In the genomic region with DNA sequence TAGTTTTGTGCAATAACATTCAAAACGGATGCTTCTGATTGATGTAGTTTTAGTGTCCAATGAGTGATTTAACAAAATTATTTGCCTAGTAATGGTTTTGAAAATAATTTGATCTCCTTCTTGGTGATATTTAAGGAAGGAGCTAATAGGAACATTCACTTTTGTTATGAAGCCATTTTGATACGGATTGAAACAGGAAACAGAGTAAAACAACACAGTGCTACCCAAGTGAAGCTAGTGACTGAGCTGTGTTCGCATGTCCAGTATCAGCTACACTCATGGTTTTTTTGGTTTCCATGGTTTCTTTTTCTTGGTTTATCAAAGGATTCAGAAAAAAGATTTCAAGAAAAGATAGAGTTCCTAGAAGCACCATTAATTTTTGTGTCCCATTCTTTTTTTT, we compare ENCODE assay signal across 11 cellular contexts. TPM values are rescaled to one million over a fixed set of nuclear protein-coding genes. Genes with fewer than 3 reads are reported as not detected.
DNase-seq lines count a peak whose midpoint lies in the region; ATAC-seq and TF ChIP-seq lines count a peak whose summit lies in the region.
"Had no signal": no experiment of that assay in that cellular context is flagged by ENCODE, and none has a peak within 500 bp of the region (broad histone marks: within the 10 kb centered on the region; RNA-seq: fewer than 3 reads in every experiment).

No MANE protein-coding gene starts in this region.

- peaks cover 13% of the 10 kb centered on the region for H3K36me3 Mint-ChIP-seq in activated T-helper 17 cell treated with anti-CD3 and anti-CD28 coated beads, Interleukin-2, amount 50 U/mL, for 72 hours (ENCODE audit: low read depth)

- peaks cover 57% of the 10 kb centered on the region for H3K4me1 Mint-ChIP-seq in activated T-helper 17 cell treated with anti-CD3 and anti-CD28 coated beads, Interleukin-2, amount 50 U/mL, for 72 hours

- POLR2A ChIA-PET in PC-9 (lab: Charles Lee; ENCODE audit: unreplicated experiment) = no interaction called here

- H3K27ac ChIP-seq in BLaER1 = no peak overlapping the region
- H3K27ac ChIP-seq in mucosa of rectum (ENCODE audit: low read depth in 2 of 2, low read length in 2 of 2) = peak overlapping the region; percentile 30 to 53
- H3K27ac ChIP-seq in PC-9 = no peak overlapping the region
- H3K27ac ChIP-seq: pancreas had no signal

- peak overlapping the region; percentile 46 for H3K4me2 ChIP-seq in BLaER1
- H3K4me2 ChIP-seq in PC-9 = no peak overlapping the region

- no peaks in the 10 kb centered on the region for H3K27me3 Mint-ChIP-seq in activated T-helper 17 cell treated with anti-CD3 and anti-CD28 coated beads, Interleukin-2, amount 50 U/mL, for 72 hours

- DNase-seq in GM12865 (ENCODE audit: low read depth) (peak; percentile 7), PC-9 (no peak), HuH-7.5 (ENCODE audit: low spot score) (no peak), DMS53 (lab: John Stamatoyannopoulos, UW) (no peak), NCI-H1417 treated with DMSO at 0.1 percent for 48 hours (lab: John Stamatoyannopoulos, UW) (no peak)
- DNase-seq: activated effector memory CD4-positive, alpha-beta T cell treated with Interleukin-2 at 50 U/mL for 16 hours; pancreas; stimulated activated CD4-positive, alpha-beta T cell treated with anti-CD3 and anti-CD28 coated beads, Interleukin-1b, Interleukin-23, amount 100 ng/mL, for 48 hours had no signal

- peaks cover 20% of the 10 kb centered on the region for H3K4me1 ChIP-seq in BLaER1
- no peaks in the 10 kb centered on the region for H3K4me1 ChIP-seq in mucosa of rectum (ENCODE audit: control insufficient read depth in 2 of 2, insufficient read depth in 2 of 2, low read length in 2 of 2)
- no peaks in the 10 kb centered on the region for H3K4me1 ChIP-seq in PC-9 (replicated peaks; ENCODE audit: insufficient read depth)
- H3K4me1 ChIP-seq: pancreas had no signal

- peak overlapping the region; percentile 87 for H3K27ac Mint-ChIP-seq in activated T-helper 17 cell treated with anti-CD3 and anti-CD28 coated beads, Interleukin-2, amount 50 U/mL, for 72 hours

- H3K27me3 ChIP-seq in BLaER1 (no peaks in the 10 kb centered on the region), mucosa of rectum (ENCODE audit: control insufficient read depth in 2 of 2, insufficient read depth in 2 of 2, low read length in 2 of 2) (no peaks in the 10 kb centered on the region), PC-9 (ENCODE audit: insufficient read depth, low read depth) (no peaks in the 10 kb centered on the region)
- H3K27me3 ChIP-seq: pancreas had no signal

- H3K9ac ChIP-seq in BLaER1 (no peak overlapping the region), mucosa of rectum (ENCODE audit: low read depth in 1 of 2, low read length in 2 of 2) (no peak overlapping the region)

- ATAC-seq in activated T-helper 17 cell treated with anti-CD3 and anti-CD28 coated beads, Interleukin-2, amount 50 U/mL, for 72 hours (replicated peaks) = peak; percentile 59
- ATAC-seq: pancreas had no signal

- peak overlapping the region; percentile 80 for H3K4me3 Mint-ChIP-seq in activated T-helper 17 cell treated with anti-CD3 and anti-CD28 coated beads, Interleukin-2, amount 50 U/mL, for 72 hours

- peaks cover 13% of the 10 kb centered on the region for H3K9me3 ChIP-seq in BLaER1
- H3K9me3 ChIP-seq in mucosa of rectum (ENCODE audit: control insufficient read depth in 2 of 2, low read length in 2 of 2) = no peaks in the 10 kb centered on the region
- no peaks in the 10 kb centered on the region for H3K9me3 ChIP-seq in PC-9 (ENCODE audit: insufficient read depth, low read depth)
- H3K9me3 ChIP-seq: pancreas had no signal

- no peaks in the 10 kb centered on the region for H3K9me2 ChIP-seq in PC-9 (ENCODE audit: insufficient read depth)

- H3K4me3 ChIP-seq in BLaER1 (no peak overlapping the region), GM12865 (ENCODE audit: low read depth, low read length) (no peak overlapping the region), mucosa of rectum (ENCODE audit: low read length in 2 of 2) (no peak overlapping the region), PC-9 (no peak overlapping the region)
- H3K4me3 ChIP-seq: pancreas had no signal

- no peaks in the 10 kb centered on the region for H3K9me3 Mint-ChIP-seq in activated T-helper 17 cell treated with anti-CD3 and anti-CD28 coated beads, Interleukin-2, amount 50 U/mL, for 72 hours

- H4K20me1 ChIP-seq in BLaER1 (no peaks in the 10 kb centered on the region), PC-9 (ENCODE audit: insufficient read depth) (no peaks in the 10 kb centered on the region)

- no peaks in the 10 kb centered on the region for H3F3A ChIP-seq in PC-9 (ENCODE audit: insufficient read depth, low read depth)

- intact Hi-C loops in PC-9 (cut with micrococcal nuclease; ENCODE audit: unreplicated experiment) = no loop called here

- H3K36me3 ChIP-seq in BLaER1 (peaks cover 16% of the 10 kb centered on the region), mucosa of rectum (ENCODE audit: control insufficient read depth in 2 of 2, insufficient read depth in 2 of 2, low read length in 2 of 2) (peaks cover 3 to 6% of the 10 kb centered on the region in 2 donors), PC-9 (ENCODE audit: low read depth) (0 out of 2 replicates have a peak, but pooled peaks cover 5% of the 10 kb centered on the region)
- H3K36me3 ChIP-seq: pancreas had no signal

- TF ChIP-seq CTCF in GM12865 (IDR thresholded peaks at IDR 0.05; ENCODE audit: insufficient read depth, low read depth, low read length, missing control alignments) (no peak), PC-9 (conservative IDR thresholded peaks at IDR 0.05) (no peak)

- H2AFZ ChIP-seq in PC-9 = no peak overlapping the region

- no TSS peak for BruUV-seq in PC-9 (replicated peaks; lab: Mats Ljungman, UMichigan)

- no peaks in the 10 kb centered on the region for H3K79me2 ChIP-seq in PC-9 (ENCODE audit: low read depth)

- CTCF ChIA-PET in PC-9 (lab: Charles Lee) = interaction anchor here (0.5 kb wide), 1 partner anchor 92 kb away, joined by 3 read pairs; no protein-coding TSS in a partner anchor

RNA-seq across cellular contexts. Expression of gene PLEKHO1, which starts 40.1 kb away (rescaled TPM):
- total RNA-seq in activated T-helper 17 cell treated with anti-CD3 and anti-CD28 coated beads, Interleukin-2, amount 50 U/mL, for 72 hours = 10 to 100 TPM; 33.1 to 43.0 TPM
- total RNA-seq in PC-9 (2021) = 1.3 and 2.2 TPM in 2 replicates

RNA-seq across cellular contexts. Expression of gene VPS45, which starts 42.0 kb away (rescaled TPM):
- total RNA-seq in activated T-helper 17 cell treated with anti-CD3 and anti-CD28 coated beads, Interleukin-2, amount 50 U/mL, for 72 hours = 10 to 100 TPM; 24.7 to 26.9 TPM
- 27.8 and 30.3 TPM in 2 replicates for total RNA-seq in PC-9 (2021)

Comparison
In these comparisons a context has a peak if more than half of its experiments do, and no peak if none do; other contexts are left out.
1. H3K27ac ChIP-seq: peak in mucosa of rectum (2 of 2); none in BLaER1 (single experiment) and PC-9 (single experiment).
2. RNA of gene PLEKHO1, which starts 40.1 kb away (total RNA-seq): 33.1 to 43.0 TPM in activated T-helper 17 cell treated with anti-CD3 and anti-CD28 coated beads, Interleukin-2, amount 50 U/mL, for 72 hours; 1.3 to 2.2 TPM in PC-9; every median in the first group is over 10 times any median in the second.